ENCODE assay signal across 1 cellular context in genomic region chr19:37935341-37935740, GRCh38.
TF ChIP-seq lines count a peak whose summit lies in the region.

No MANE protein-coding gene starts in this region.

TF ChIP-seq in GM12878, 131 proteins besides CTCF, POLR2A, EP300 and RAD21:
- TF ChIP-seq MYC (IDR thresholded peaks at IDR 0.05; ENCODE audit: insufficient read depth, insufficient read length, insufficient replicate concordance, low read length, severe bottlenecking) (no peak), RUNX3 (IDR thresholded peaks at IDR 0.05; ENCODE audit: low read length) (peak; percentile 26; the same call in 1 of the 2 replicates), IKZF1 (conservative IDR thresholded peaks at IDR 0.05) (no peak), HDGF (IDR thresholded peaks at IDR 0.05) (no peak), SPI1 (IDR thresholded peaks at IDR 0.05; ENCODE audit: borderline replicate concordance, insufficient read depth, low read depth, low read length) (no peak), ZBED1 (IDR thresholded peaks at IDR 0.05; ENCODE audit: borderline replicate concordance) (no peak), TAF1 (IDR thresholded peaks at IDR 0.05; ENCODE audit: borderline replicate concordance, low read depth, low read length) (no peak), CBX5 (IDR thresholded peaks at IDR 0.05; ENCODE audit: low read depth) (peak; percentile 88; the same call in 1 of the 2 replicates), ZNF274 (IDR thresholded peaks at IDR 0.05; ENCODE audit: insufficient read depth, insufficient read length) (no peak)
- TF ChIP-seq, protein P1, sequence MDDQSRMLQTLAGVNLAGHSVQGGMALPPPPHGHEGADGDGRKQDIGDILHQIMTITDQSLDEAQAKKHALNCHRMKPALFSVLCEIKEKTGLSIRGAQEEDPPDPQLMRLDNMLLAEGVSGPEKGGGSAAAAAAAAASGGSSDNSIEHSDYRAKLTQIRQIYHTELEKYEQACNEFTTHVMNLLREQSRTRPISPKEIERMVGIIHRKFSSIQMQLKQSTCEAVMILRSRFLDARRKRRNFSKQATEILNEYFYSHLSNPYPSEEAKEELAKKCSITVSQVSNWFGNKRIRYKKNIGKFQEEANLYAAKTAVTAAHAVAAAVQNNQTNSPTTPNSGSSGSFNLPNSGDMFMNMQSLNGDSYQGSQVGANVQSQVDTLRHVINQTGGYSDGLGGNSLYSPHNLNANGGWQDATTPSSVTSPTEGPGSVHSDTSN (IDR thresholded peaks at IDR 0.05; ENCODE audit: insufficient replicate concordance, low read depth, low read length): no peak
- TF ChIP-seq, protein P2, sequence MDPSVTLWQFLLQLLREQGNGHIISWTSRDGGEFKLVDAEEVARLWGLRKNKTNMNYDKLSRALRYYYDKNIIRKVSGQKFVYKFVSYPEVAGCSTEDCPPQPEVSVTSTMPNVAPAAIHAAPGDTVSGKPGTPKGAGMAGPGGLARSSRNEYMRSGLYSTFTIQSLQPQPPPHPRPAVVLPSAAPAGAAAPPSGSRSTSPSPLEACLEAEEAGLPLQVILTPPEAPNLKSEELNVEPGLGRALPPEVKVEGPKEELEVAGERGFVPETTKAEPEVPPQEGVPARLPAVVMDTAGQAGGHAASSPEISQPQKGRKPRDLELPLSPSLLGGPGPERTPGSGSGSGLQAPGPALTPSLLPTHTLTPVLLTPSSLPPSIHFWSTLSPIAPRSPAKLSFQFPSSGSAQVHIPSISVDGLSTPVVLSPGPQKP (IDR thresholded peaks at IDR 0.05; ENCODE audit: low read depth, low read length): no peak
